Comparison of ENCODE assay signal across 17 cellular contexts in the genomic region with DNA sequence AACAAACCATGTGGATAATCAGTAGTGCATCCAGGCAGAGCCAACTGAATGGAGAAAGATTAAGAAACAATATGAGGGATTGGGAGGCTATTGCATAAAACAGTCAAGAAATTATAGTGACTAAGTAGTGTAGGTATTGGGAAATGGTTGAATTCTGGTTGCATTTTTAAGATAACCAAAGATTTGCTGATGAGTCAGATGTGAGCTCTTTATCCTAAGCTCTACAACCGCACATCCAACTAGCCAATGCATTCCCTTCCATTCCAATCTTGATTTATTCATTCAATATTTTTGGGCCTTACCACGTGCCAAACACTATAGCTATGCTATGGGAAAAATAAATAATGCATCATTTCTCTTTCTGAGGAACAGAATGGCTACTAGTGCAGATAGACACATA.
DNase-seq lines count a peak whose midpoint lies in the region; FAIRE-seq and TF ChIP-seq lines count a peak whose summit lies in the region.
"Had no signal": no experiment of that assay in that cellular context is flagged by ENCODE, and none has a peak within 500 bp of the region (broad histone marks: within the 10 kb centered on the region; RNA-seq: fewer than 3 reads in every experiment).

No MANE protein-coding gene starts in this region.

- no peaks in the 10 kb centered on the region for H3K9me3 ChIP-seq in keratinocyte (ENCODE audit: control insufficient read depth, low read depth, low read length)
- H3K9me3 ChIP-seq: BLaER1, gastrocnemius medialis, uterus had no signal

- DNase-seq in AG08396 (ENCODE audit: low spot score) (peak; percentile 29), HT1080 (ENCODE audit: low read depth) (peak; percentile 78), bronchial epithelial cell (ENCODE audit: low read depth) (peak; percentile 92), keratinocyte (ENCODE audit: low read depth, low spot score) (peak; percentile 2), cerebellar nuclear complex (lab: John Stamatoyannopoulos, UW) (no peak), G401 (ENCODE audit: low spot score) (no peak)
- no peak for DNase-seq in stimulated activated naive CD4-positive, alpha-beta T cell treated with Interleukin-2 at 50 U/mL for 16 hours (lab: John Stamatoyannopoulos, UW)
- DNase-seq in NK-92 treated with Interleukin-12 subunit alpha and Interleukin-12 subunit beta, amount 100 ng/mL, for 24 hours (lab: John Stamatoyannopoulos, UW), result no peak
- DNase-seq: activated CD4-positive, alpha-beta T cell treated with anti-CD3 and anti-CD28 coated beads for 48 hours; activated naive CD8-positive, alpha-beta T cell treated with anti-CD3 and anti-CD28 coated beads, Interleukin-2, amount 10 ng/mL, durations not matched to agents 7 days and 5 days; gastrocnemius medialis; immature natural killer cell; NCI-H1048; occipital lobe; uterus had no signal

- no peaks in the 10 kb centered on the region for H3K9me1 ChIP-seq in keratinocyte (ENCODE audit: control insufficient read depth, extremely low read depth, insufficient read depth, low read length)

- H3K27ac ChIP-seq in keratinocyte (ENCODE audit: control insufficient read depth, insufficient read depth, low read length), result no peak overlapping the region
- H3K27ac ChIP-seq: BLaER1, coronary artery, gastrocnemius medialis, uterus had no signal

- H3K4me1 ChIP-seq in keratinocyte (ENCODE audit: control insufficient read depth, extremely low read depth, insufficient read depth, low read length), result no peaks in the 10 kb centered on the region
- H3K4me1 ChIP-seq: BLaER1, gastrocnemius medialis, uterus had no signal

- H3K4me3 ChIP-seq in bronchial epithelial cell (ENCODE audit: low read depth, low read length), result no peak overlapping the region
- H3K4me3 ChIP-seq in keratinocyte (ENCODE audit: control insufficient read depth in 2 of 3, extremely low read depth in 1 of 3, insufficient read depth in 2 of 3, low read depth in 1 of 3, low read length in 3 of 3), result no peak overlapping the region
- H3K4me3 ChIP-seq: BLaER1, coronary artery, gastrocnemius medialis, uterus had no signal

- no peak overlapping the region for H2AFZ ChIP-seq in keratinocyte (ENCODE audit: control insufficient read depth, low read length)

- FAIRE-seq in bronchial epithelial cell (lab: Jason Lieb, UNC) (no peak), keratinocyte (lab: Jason Lieb, UNC) (peak; percentile 44)

- dilution Hi-C loops in keratinocyte (cut with MboI; ENCODE audit: extremely low pct_ligation_motif_present, low sequenced_read_pairs), result no loop called here

- H4K20me1 ChIP-seq in keratinocyte (ENCODE audit: control insufficient read depth, extremely low read depth, insufficient read depth, low read length), result no peaks in the 10 kb centered on the region
- H4K20me1 ChIP-seq: BLaER1 had no signal

- H3K4me2 ChIP-seq in keratinocyte (ENCODE audit: control insufficient read depth, extremely low read depth, insufficient read depth, low read depth, low read length), result no peak overlapping the region
- H3K4me2 ChIP-seq: BLaER1 had no signal

- H3K27me3 ChIP-seq in bronchial epithelial cell (ENCODE audit: control insufficient read depth, insufficient read depth, low read length) (no peaks in the 10 kb centered on the region), keratinocyte (ENCODE audit: control insufficient read depth, extremely low read depth, insufficient read depth, low read length) (no peaks in the 10 kb centered on the region)
- H3K27me3 ChIP-seq: BLaER1, gastrocnemius medialis, uterus had no signal

- H3K36me3 ChIP-seq in bronchial epithelial cell (ENCODE audit: control insufficient read depth, insufficient read depth, low read length) (no peaks in the 10 kb centered on the region), keratinocyte (ENCODE audit: control insufficient read depth in 2 of 2, extremely low read depth in 1 of 2, insufficient read depth in 2 of 2, low read length in 2 of 2) (no peaks in the 10 kb centered on the region)
- H3K36me3 ChIP-seq: BLaER1, gastrocnemius medialis, uterus had no signal

- H3K9ac ChIP-seq in keratinocyte (ENCODE audit: control insufficient read depth, extremely low read depth, insufficient read depth, low read length), result no peak overlapping the region
- H3K9ac ChIP-seq: BLaER1 had no signal

- no peak for TF ChIP-seq CTCF in bronchial epithelial cell (IDR thresholded peaks at IDR 0.05; ENCODE audit: insufficient read depth, low read length, severe bottlenecking)
- TF ChIP-seq CTCF in keratinocyte (optimal IDR thresholded peaks at IDR 0.05 in 1 of 3, IDR thresholded peaks at IDR 0.05 in 1 of 3, conservative IDR thresholded peaks at IDR 0.05 in 1 of 3; ENCODE audit: extremely low read depth in 1 of 3, insufficient read depth in 2 of 3, low read length in 3 of 3), result no peak

- H3K79me2 ChIP-seq in keratinocyte (ENCODE audit: control insufficient read depth, insufficient read depth, low read length), result no peaks in the 10 kb centered on the region

- in situ Hi-C loops in G401 (cut with HindIII; ENCODE audit: low sequenced_read_pairs), result no loop called here

Comparison
In these comparisons a context has a peak if more than half of its experiments do, and no peak if none do; other contexts are left out.
1. DNase-seq: peak in AG08396 (single experiment), HT1080 (single experiment), bronchial epithelial cell (single experiment) and keratinocyte (single experiment); none in cerebellar nuclear complex (0 of 2), stimulated activated naive CD4-positive, alpha-beta T cell treated with Interleukin-2 at 50 U/mL for 16 hours (single experiment), G401 (single experiment) and NK-92 treated with Interleukin-12 subunit alpha and Interleukin-12 subunit beta, amount 100 ng/mL, for 24 hours (single experiment).